Comparison of ENCODE assay signal across 1 cellular context in genomic region chr1:73033637-73034036, GRCh38.
TF ChIP-seq lines count a peak whose summit lies in the region.

No MANE protein-coding gene starts in this region.

TF ChIP-seq in GM23338, 12 proteins besides CTCF, POLR2A, EP300 and RAD21 (continued from another document):
- TF ChIP-seq ZNF462 (CRISPR knock-in tag; IDR thresholded peaks at IDR 0.05) (no peak), EZH2phosphoT487 (IDR thresholded peaks at IDR 0.05; ENCODE audit: unreplicated experiment) (no peak), STAT1 (IDR thresholded peaks at IDR 0.05; ENCODE audit: unreplicated experiment) (no peak), CREB1 (CRISPR knock-in tag; IDR thresholded peaks at IDR 0.05; ENCODE audit: low read depth) (no peak), REST (IDR thresholded peaks at IDR 0.05; ENCODE audit: unreplicated experiment) (no peak), JUNB (IDR thresholded peaks at IDR 0.05; ENCODE audit: unreplicated experiment) (no peak), ZNF114 (CRISPR knock-in tag; IDR thresholded peaks at IDR 0.05) (no peak), NANOG (IDR thresholded peaks at IDR 0.05; ENCODE audit: borderline replicate concordance) (no peak), EZH2 (IDR thresholded peaks at IDR 0.05; ENCODE audit: low read depth, unreplicated experiment) (no peak), ZNF331 (CRISPR knock-in tag; IDR thresholded peaks at IDR 0.05; ENCODE audit: low read depth) (no peak)
